Comparison of ENCODE assay signal across 14 cellular contexts in genomic region chr20:9218412-9219001, GRCh38.
DNase-seq lines count a peak whose midpoint lies in the region; ATAC-seq and TF ChIP-seq lines count a peak whose summit lies in the region.
"Had no signal": no experiment of that assay in that cellular context is flagged by ENCODE, and none has a peak within 500 bp of the region (broad histone marks: within the 10 kb centered on the region; RNA-seq: fewer than 3 reads in every experiment).

No MANE protein-coding gene starts in this region.

- ATAC-seq in lung (ENCODE audit: insufficient read depth, low FRiP score) = peak; percentile 65
- no peak for ATAC-seq in HG03432 (IDR thresholded peaks at IDR 0.05; ENCODE audit: unreplicated experiment)
- ATAC-seq: activated CD4-positive, CD25-positive, alpha-beta regulatory T cell treated with anti-CD3 and anti-CD28 coated beads, Interleukin-2, amount 50 U/mL, for 24 hours had no signal

- intact Hi-C loops in A673 (cut with micrococcal nuclease; ENCODE audit: unreplicated experiment) = loop anchor here (5.0 to 10.0 kb wide), 2 partner anchors 366 to 454 kb away; no protein-coding TSS in a partner anchor

- peaks cover 3% of the 10 kb centered on the region for H3K36me3 Mint-ChIP-seq in chondrocyte (ENCODE audit: low read depth)

- whole genome bisulfite sequencing in lung, 2 donors = 61 to 80% methylated on average over 7 of the region's 7 CpGs

- CTCF ChIA-PET in A673 (lab: Charles Lee) = no interaction called here

- DNase-seq in A673 (ENCODE audit: low spot score) = peak; percentile 84
- DNase-seq in M059J (ENCODE audit: low read depth) = peak; percentile 74
- no peak for DNase-seq in chondrocyte (ENCODE audit: low spot score)
- no peak for DNase-seq in lung (ENCODE audit: low spot score)
- no peak for DNase-seq in stimulated activated CD8-positive, alpha-beta memory T cell treated with anti-CD3 and anti-CD28 coated beads, Interleukin-4, amount 100 ng/mL, for 48 hours
- DNase-seq in HuH-7.5 (ENCODE audit: low spot score) = no peak
- DNase-seq in DMS53 treated with DMSO at 0.1 percent for 48 hours (lab: John Stamatoyannopoulos, UW; ENCODE audit: unreplicated experiment) = no peak
- DNase-seq: lower lobe of right lung, SHP77, testis had no signal

- POLR2A ChIA-PET in A673 (lab: Charles Lee; ENCODE audit: low non-redundant PET) = no interaction called here

- H3K9me3 ChIP-seq in A673 (ENCODE audit: low read depth, low read length, poor library complexity, severe bottlenecking) (no peaks in the 10 kb centered on the region), lung (ENCODE audit: control insufficient read depth in 2 of 2, insufficient read depth in 1 of 2, low read length in 1 of 2) (no peaks in the 10 kb centered on the region)
- H3K9me3 ChIP-seq: lower lobe of right lung, testis had no signal

- TF ChIP-seq CTCF in A673 (conservative IDR thresholded peaks at IDR 0.05; ENCODE audit: low read depth, low read length) = no peak
- no peak for TF ChIP-seq CTCF in chondrocyte (IDR thresholded peaks at IDR 0.05)
- TF ChIP-seq CTCF in lung (IDR thresholded peaks at IDR 0.05; ENCODE audit: control extremely low read depth, extremely low read depth) = no peak

- H3K27ac ChIP-seq in A673 (ENCODE audit: low read depth, low read length, poor library complexity, severe bottlenecking) (no peak overlapping the region), lung (ENCODE audit: low read depth in 1 of 2, low read length in 1 of 2) (peak overlapping the region in 1 of 2 donors; percentile 86)
- H3K27ac ChIP-seq: lower lobe of right lung, testis had no signal

- H3K27me3 ChIP-seq in A673 (replicated peaks; ENCODE audit: insufficient read depth, low read depth, low read length, poor library complexity) (no peaks in the 10 kb centered on the region), lung (ENCODE audit: control insufficient read depth, insufficient read depth) (no peaks in the 10 kb centered on the region)
- H3K27me3 ChIP-seq: testis had no signal

- H3K36me3 ChIP-seq in A673 (ENCODE audit: insufficient read depth, low read length, poor library complexity, severe bottlenecking) = no peaks in the 10 kb centered on the region
- H3K36me3 ChIP-seq in lung (ENCODE audit: control insufficient read depth in 2 of 2, insufficient read depth in 2 of 2, low read length in 2 of 2) = no peaks in the 10 kb centered on the region
- H3K36me3 ChIP-seq: lower lobe of right lung had no signal

- H3K27me3 Mint-ChIP-seq in chondrocyte (ENCODE audit: low read depth) = no peaks in the 10 kb centered on the region
- H3K27me3 Mint-ChIP-seq: central memory CD8-positive, alpha-beta T cell; progenitor cell of endocrine pancreas had no signal

- BruUV-seq in A673 (replicated peaks; lab: Mats Ljungman, UMichigan) = no TSS peak

- H3K4me1 Mint-ChIP-seq in chondrocyte (ENCODE audit: low read depth) = peaks cover 28% of the 10 kb centered on the region
- H3K4me1 Mint-ChIP-seq: central memory CD8-positive, alpha-beta T cell had no signal

- peak overlapping the region; percentile 68 for H3K27ac Mint-ChIP-seq in chondrocyte (ENCODE audit: unreplicated experiment)
- H3K27ac Mint-ChIP-seq: progenitor cell of endocrine pancreas had no signal

- H3K4me3 Mint-ChIP-seq in chondrocyte (ENCODE audit: unreplicated experiment) = no peak overlapping the region
- H3K4me3 Mint-ChIP-seq: central memory CD8-positive, alpha-beta T cell had no signal

- H3K9me3 Mint-ChIP-seq in chondrocyte (ENCODE audit: low read depth) = peaks cover 2% of the 10 kb centered on the region
- H3K9me3 Mint-ChIP-seq: central memory CD8-positive, alpha-beta T cell had no signal

- H3K4me3 ChIP-seq in A673 (ENCODE audit: low read depth, low read length, poor library complexity, severe bottlenecking) (no peak overlapping the region), lung (no peak overlapping the region)
- H3K4me3 ChIP-seq: lower lobe of right lung, testis had no signal

- H3K4me1 ChIP-seq in A673 (ENCODE audit: insufficient read depth, low read length, poor library complexity, severe bottlenecking) (peaks cover 16% of the 10 kb centered on the region), lung (ENCODE audit: control insufficient read depth in 2 of 2, insufficient read depth in 2 of 2, low read length in 2 of 2) (peaks cover 2 to 13% of the 10 kb centered on the region in 2 donors)
- H3K4me1 ChIP-seq: lower lobe of right lung had no signal

Comparison
In these comparisons a context has a peak if more than half of its experiments do, and no peak if none do; other contexts are left out.
1. DNase-seq: peak in A673 (single experiment) and M059J (single experiment); none in chondrocyte (single experiment), lung (single experiment), stimulated activated CD8-positive, alpha-beta memory T cell treated with anti-CD3 and anti-CD28 coated beads, Interleukin-4, amount 100 ng/mL, for 48 hours (single experiment), HuH-7.5 (single experiment) and DMS53 treated with DMSO at 0.1 percent for 48 hours (single experiment).